In the genomic region with DNA sequence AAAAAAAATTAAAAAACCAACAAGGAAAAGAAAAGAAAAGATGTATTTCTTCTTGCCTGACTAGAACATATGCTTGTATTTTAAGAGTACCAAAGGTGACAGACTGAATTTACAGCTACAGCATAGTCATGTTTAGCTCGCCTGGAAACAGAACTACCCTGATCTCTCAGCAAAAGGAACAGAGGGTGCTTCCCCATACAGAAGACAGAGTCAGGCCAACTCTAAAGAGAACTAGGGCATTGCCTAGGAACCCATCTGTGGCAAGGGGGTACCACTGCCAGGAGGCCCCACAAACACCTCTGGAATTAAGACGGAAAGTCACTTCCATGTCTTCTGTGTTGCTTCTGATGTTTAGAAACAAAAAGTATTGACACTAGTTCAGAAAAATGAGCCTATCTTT, we compare ENCODE assay signal across 13 cellular contexts.
DNase-seq lines count a peak whose midpoint lies in the region; ATAC-seq and TF ChIP-seq lines count a peak whose summit lies in the region.
"Had no signal": no experiment of that assay in that cellular context is flagged by ENCODE, and none has a peak within 500 bp of the region (broad histone marks: within the 10 kb centered on the region; RNA-seq: fewer than 3 reads in every experiment).

No MANE protein-coding gene starts in this region.

- no peaks in the 10 kb centered on the region for H3K79me2 ChIP-seq in parathyroid adenoma

- peak overlapping the region; percentile 44 for H3K27ac Mint-ChIP-seq in CD4-positive, alpha-beta T cell
- H3K27ac Mint-ChIP-seq in IgD-negative memory B cell: peak overlapping the region in 2 of 3 donors; percentile 64 to 87
- H3K27ac Mint-ChIP-seq in CD8-positive, alpha-beta memory T cell: peak overlapping the region in 1 of 8 donors; percentile 25

- CTCF ChIA-PET in CD4-positive, alpha-beta T cell (lab: Charles Lee): interaction anchor here (1.3 kb wide), 1 partner anchor 952 kb away, joined by 4 read pairs; a partner anchor contains a TSS
- CTCF ChIA-PET in CD8-positive, alpha-beta memory T cell (lab: Charles Lee): no interaction called here

- no peak overlapping the region for H3K27ac ChIP-seq in CD4-positive, alpha-beta T cell (ENCODE audit: low read depth, low read length)
- no peak overlapping the region for H3K27ac ChIP-seq in parathyroid adenoma
- H3K27ac ChIP-seq in CD8-positive, alpha-beta memory T cell (ENCODE audit: low read depth, low read length): no peak overlapping the region

- no peak for DNase-seq in CD4-positive, alpha-beta T cell
- no peak for DNase-seq in CD8-positive, alpha-beta memory T cell
- no peak for DNase-seq in 8988T
- DNase-seq: activated CD4-positive, alpha-beta T cell treated with anti-CD3 and anti-CD28 coated beads for 4 hours; DMS153; NCI-H1694 treated with DMSO at 0.1 percent for 48 hours; upper lobe of left lung had no signal

- H3K36me3 ChIP-seq in endocrine pancreas (ENCODE audit: control insufficient read depth, insufficient read depth, low read length) (no peaks in the 10 kb centered on the region), parathyroid adenoma (ENCODE audit: control insufficient read depth, insufficient read depth, low read length) (no peaks in the 10 kb centered on the region)
- no peaks in the 10 kb centered on the region for H3K36me3 ChIP-seq in CD8-positive, alpha-beta memory T cell (ENCODE audit: insufficient read depth, low read length)
- H3K36me3 ChIP-seq: upper lobe of left lung had no signal

- POLR2A ChIA-PET in CD4-positive, alpha-beta T cell (lab: Charles Lee): interaction anchor here (1.0 kb wide), 1 partner anchor 11 kb away, joined by 3 read pairs; no protein-coding TSS in a partner anchor
- POLR2A ChIA-PET in CD8-positive, alpha-beta memory T cell (lab: Charles Lee): no interaction called here

- H3K27me3 ChIP-seq in CD4-positive, alpha-beta T cell (ENCODE audit: control insufficient read depth, insufficient read depth, low read length): no peaks in the 10 kb centered on the region
- H3K27me3 ChIP-seq in endocrine pancreas (ENCODE audit: control insufficient read depth, insufficient read depth, low read length) (no peaks in the 10 kb centered on the region), parathyroid adenoma (ENCODE audit: control insufficient read depth, insufficient read depth, low read length) (no peaks in the 10 kb centered on the region)
- no peaks in the 10 kb centered on the region for H3K27me3 ChIP-seq in CD8-positive, alpha-beta memory T cell (ENCODE audit: insufficient read depth, low read length, poor library complexity, severe bottlenecking)
- H3K27me3 ChIP-seq: upper lobe of left lung had no signal

- peak overlapping the region; percentile 56 for H2AFZ ChIP-seq in parathyroid adenoma

- H3K4me1 ChIP-seq in endocrine pancreas (ENCODE audit: control insufficient read depth, insufficient read depth, low read length): peaks cover 15% of the 10 kb centered on the region
- peaks cover 5% of the 10 kb centered on the region for H3K4me1 ChIP-seq in parathyroid adenoma
- peaks cover 20% of the 10 kb centered on the region for H3K4me1 ChIP-seq in CD8-positive, alpha-beta memory T cell (ENCODE audit: insufficient read depth, low read length)

- no peaks in the 10 kb centered on the region for H3K9me3 Mint-ChIP-seq in CD4-positive, alpha-beta T cell
- no peaks in the 10 kb centered on the region for H3K9me3 Mint-ChIP-seq in IgD-negative memory B cell
- H3K9me3 Mint-ChIP-seq in CD8-positive, alpha-beta memory T cell: peaks cover 0 to 2% (median 0%) of the 10 kb centered on the region in 5 donors

- no peak overlapping the region for H3K4me3 Mint-ChIP-seq in CD4-positive, alpha-beta T cell
- H3K4me3 Mint-ChIP-seq in IgD-negative memory B cell: peak overlapping the region; percentile 2 to 86 (median 73)
- no peak overlapping the region for H3K4me3 Mint-ChIP-seq in CD8-positive, alpha-beta memory T cell

- H3K4me2 ChIP-seq in parathyroid adenoma (ENCODE audit: low read length): no peak overlapping the region

- no peaks in the 10 kb centered on the region for H3K9me3 ChIP-seq in CD4-positive, alpha-beta T cell (ENCODE audit: control insufficient read depth, low read length)
- H3K9me3 ChIP-seq in endocrine pancreas (ENCODE audit: control insufficient read depth, low read length) (no peaks in the 10 kb centered on the region), parathyroid adenoma (ENCODE audit: control insufficient read depth, low read length) (no peaks in the 10 kb centered on the region)
- no peaks in the 10 kb centered on the region for H3K9me3 ChIP-seq in CD8-positive, alpha-beta memory T cell (ENCODE audit: low read length)
- H3K9me3 ChIP-seq: upper lobe of left lung had no signal

- TF ChIP-seq CTCF in CD4-positive, alpha-beta T cell (IDR thresholded peaks at IDR 0.05): no peak
- no peak for TF ChIP-seq CTCF in parathyroid adenoma (IDR thresholded peaks at IDR 0.05)

- H3K4me3 ChIP-seq in endocrine pancreas (ENCODE audit: control insufficient read depth, insufficient read depth, low read length) (no peak overlapping the region), parathyroid adenoma (ENCODE audit: low read depth, low read length) (no peak overlapping the region)
- H3K4me3 ChIP-seq in CD8-positive, alpha-beta memory T cell (ENCODE audit: low read length): no peak overlapping the region

- H3K27me3 Mint-ChIP-seq in CD4-positive, alpha-beta T cell: no peaks in the 10 kb centered on the region
- H3K27me3 Mint-ChIP-seq in IgD-negative memory B cell: no peaks in the 10 kb centered on the region
- H3K27me3 Mint-ChIP-seq in CD8-positive, alpha-beta memory T cell: peaks cover 0 to 1% of the 10 kb centered on the region in 2 donors

- H3K36me3 Mint-ChIP-seq in CD4-positive, alpha-beta T cell (ENCODE audit: low read depth): peaks cover 6% of the 10 kb centered on the region
- no peaks in the 10 kb centered on the region for H3K36me3 Mint-ChIP-seq in IgD-negative memory B cell
- peaks cover 0 to 6% (median 2%) of the 10 kb centered on the region in 3 donors for H3K36me3 Mint-ChIP-seq in CD8-positive, alpha-beta memory T cell

- no peak for ATAC-seq in CD4-positive, alpha-beta T cell (ENCODE audit: poor library complexity)
- ATAC-seq in HG03175 (IDR thresholded peaks at IDR 0.05; ENCODE audit: unreplicated experiment) (no peak), HG03159 (IDR thresholded peaks at IDR 0.05; ENCODE audit: unreplicated experiment) (no peak)
- ATAC-seq: HCT116 had no signal

- peaks cover 32% of the 10 kb centered on the region for H3K4me1 Mint-ChIP-seq in CD4-positive, alpha-beta T cell (ENCODE audit: low read depth)
- H3K4me1 Mint-ChIP-seq in IgD-negative memory B cell: peaks cover 22 to 41% (median 23%) of the 10 kb centered on the region in 3 donors
- peaks cover 24 to 25% (median 25%) of the 10 kb centered on the region in 3 donors for H3K4me1 Mint-ChIP-seq in CD8-positive, alpha-beta memory T cell

- intact Hi-C loops in CD4-positive, alpha-beta T cell (cut with DNase I, micrococcal nuclease): loop anchor here in 1 of 2 experiments (2.0 to 5.0 kb wide), 2 partner anchors 947 to 1105 kb away; no protein-coding TSS in a partner anchor

- H3K9ac ChIP-seq in endocrine pancreas (ENCODE audit: control insufficient read depth, insufficient read depth, low read length): peak overlapping the region; percentile 44
- no peak overlapping the region for H3K9ac ChIP-seq in parathyroid adenoma

Comparison
In these comparisons a context has a peak if more than half of its experiments do, and no peak if none do; other contexts are left out.
1. H3K4me3 Mint-ChIP-seq: peak in IgD-negative memory B cell (4 of 4); none in CD4-positive, alpha-beta T cell (single experiment) and CD8-positive, alpha-beta memory T cell (0 of 7).